Comparison of ENCODE assay signal across 15 cellular contexts in the genomic region with DNA sequence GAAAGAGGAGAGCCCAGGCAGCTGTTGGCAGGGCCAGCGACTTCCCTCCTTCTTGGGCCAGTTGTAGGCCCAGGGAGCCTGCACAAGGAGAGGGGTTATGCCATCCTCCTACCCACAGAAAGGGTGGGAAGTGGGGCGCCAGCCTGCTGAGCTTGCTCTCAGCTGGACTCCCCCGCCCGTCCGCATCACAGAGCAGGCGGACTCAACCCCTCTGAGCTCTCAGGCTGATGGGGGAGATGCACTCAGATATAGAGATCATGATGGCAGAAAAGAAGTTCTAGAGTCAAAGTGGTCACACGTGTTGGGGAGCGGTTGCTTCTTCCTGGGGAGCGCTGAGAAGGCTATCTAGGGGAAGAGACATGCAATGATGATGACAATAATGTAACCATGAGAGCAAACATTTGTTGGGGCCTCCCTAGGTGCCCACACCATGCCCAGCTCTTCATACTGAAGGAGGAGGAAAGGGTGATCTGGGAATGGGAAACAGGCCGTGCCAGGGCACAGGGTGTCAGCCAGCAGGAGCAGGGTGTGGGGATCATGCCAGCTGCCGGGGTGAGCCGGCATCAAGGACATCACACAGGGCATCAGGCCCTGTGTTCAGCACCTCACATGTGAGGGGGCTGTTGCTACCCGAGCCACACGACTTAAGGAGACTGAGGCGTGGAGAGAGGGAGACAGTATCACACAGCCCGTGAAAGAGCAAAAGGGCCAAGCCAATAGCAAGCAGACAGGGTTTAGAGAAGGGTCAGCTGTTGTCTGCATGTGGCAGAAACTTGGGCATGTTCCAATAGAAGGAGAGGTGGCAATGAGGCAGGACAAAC. TPM values are rescaled to one million over a fixed set of nuclear protein-coding genes. Genes with fewer than 3 reads are reported as not detected.
A peak's percentile ranks its signal among the peaks of the same experiment; 100 is the strongest.
DNase-seq lines count a peak whose midpoint lies in the region; ATAC-seq and TF ChIP-seq lines count a peak whose summit lies in the region.
"Had no signal": no experiment of that assay in that cellular context is flagged by ENCODE, and none has a peak within 500 bp of the region (broad histone marks: within the 10 kb centered on the region; RNA-seq: fewer than 3 reads in every experiment).

No MANE protein-coding gene starts in this region.

- intact Hi-C loops in dorsolateral prefrontal cortex (cut with DNase I), result no loop called here

- H3K4me1 ChIP-seq in osteoblast (ENCODE audit: insufficient read depth, low read length), result peaks cover 13% of the 10 kb centered on the region
- H3K4me1 ChIP-seq: breast epithelium had no signal

- peak overlapping the region in 11 of 59 donors; percentile 0 to 26 (median 17) for H3K4me3 ChIP-seq in dorsolateral prefrontal cortex
- no peak overlapping the region for H3K4me3 ChIP-seq in osteoblast (ENCODE audit: insufficient read depth, low read length)
- H3K4me3 ChIP-seq: breast epithelium, gastroesophageal sphincter, tibial artery had no signal

- H3K4me1 Mint-ChIP-seq in HFFc6 (ENCODE audit: low read depth), result peaks cover 20% of the 10 kb centered on the region
- H3K4me1 Mint-ChIP-seq: immature natural killer cell had no signal

- H3K36me3 ChIP-seq in osteoblast (ENCODE audit: insufficient read depth, low read length), result peaks cover 3% of the 10 kb centered on the region
- H3K36me3 ChIP-seq: breast epithelium had no signal

- no peak overlapping the region for H2AFZ ChIP-seq in osteoblast (ENCODE audit: low read length)

- ATAC-seq in GM21737 (IDR thresholded peaks at IDR 0.05; ENCODE audit: unreplicated experiment), result no peak
- ATAC-seq: gastroesophageal sphincter, Panc1 had no signal

- peaks cover 9% of the 10 kb centered on the region for H4K20me1 ChIP-seq in osteoblast (ENCODE audit: insufficient read depth, low read length)

- no peak overlapping the region for H3K4me3 Mint-ChIP-seq in HFFc6
- H3K4me3 Mint-ChIP-seq: CD14-positive monocyte, immature natural killer cell had no signal

- TF ChIP-seq CTCF in HFFc6 (IDR thresholded peaks at IDR 0.05), result no peak
- TF ChIP-seq CTCF in dorsolateral prefrontal cortex (IDR thresholded peaks at IDR 0.05 in 54 of 56, conservative IDR thresholded peaks at IDR 0.05 in 2 of 56; ENCODE audit: low read depth in 1 of 56, partially characterized antibody in 56 of 56), result no peak
- no peak for TF ChIP-seq CTCF in osteoblast (IDR thresholded peaks at IDR 0.05; ENCODE audit: extremely low read depth, low read depth, low read length)

- DNase-seq in G401 (ENCODE audit: low spot score) (peak; percentile 16), HFFc6 (no peak), dorsolateral prefrontal cortex (peak in 3 of 10 donors; percentile 53 to 58 (median 56)), osteoblast (ENCODE audit: insufficient read length, low spot score, missing footprints) (no peak), SK-N-DZ (ENCODE audit: low spot score) (no peak), HUDEP-2 (lab: John Stamatoyannopoulos, UW; ENCODE audit: unreplicated experiment in 76 of 76) (no peak)
- DNase-seq: immature natural killer cell, NCI-H187, NCI-H524 treated with DMSO at 0.1 percent for 48 hours, tibial artery had no signal

- H3K79me2 ChIP-seq in osteoblast (ENCODE audit: insufficient read depth, low read length), result peaks cover 66% of the 10 kb centered on the region

- peak overlapping the region; percentile 35 for H3K4me2 ChIP-seq in osteoblast (ENCODE audit: insufficient read depth, low read length)

- peaks cover 8% of the 10 kb centered on the region for H3K36me3 Mint-ChIP-seq in HFFc6 (ENCODE audit: low read depth)
- H3K36me3 Mint-ChIP-seq: CD14-positive monocyte had no signal

- no peaks in the 10 kb centered on the region for H3K9me3 ChIP-seq in osteoblast (ENCODE audit: low read depth, low read length)
- H3K9me3 ChIP-seq: breast epithelium, gastroesophageal sphincter, tibial artery had no signal

- H3K27me3 Mint-ChIP-seq in HFFc6 (ENCODE audit: insufficient read depth), result no peaks in the 10 kb centered on the region

- in situ Hi-C loops in G401 (cut with HindIII; ENCODE audit: low sequenced_read_pairs), result no loop called here

- H3K27ac ChIP-seq in dorsolateral prefrontal cortex (peak overlapping the region; percentile 43 to 94 (median 87)), osteoblast (ENCODE audit: low read depth, low read length) (peak overlapping the region; percentile 85)
- H3K27ac ChIP-seq: breast epithelium, tibial artery had no signal

- no peaks in the 10 kb centered on the region for H3K27me3 ChIP-seq in dorsolateral prefrontal cortex
- H3K27me3 ChIP-seq in osteoblast (ENCODE audit: insufficient read depth, low read length), result no peaks in the 10 kb centered on the region
- H3K27me3 ChIP-seq: breast epithelium, gastroesophageal sphincter, tibial artery had no signal

- peak overlapping the region; percentile 90 for H3K27ac Mint-ChIP-seq in HFFc6
- H3K27ac Mint-ChIP-seq: CD14-positive monocyte had no signal

- no peaks in the 10 kb centered on the region for H3K9me3 Mint-ChIP-seq in HFFc6

RNA-seq across cellular contexts. Expression of a gene that starts 7.7 kb away (rescaled TPM):
- total RNA-seq in G401 (2014; rRNA removed; shearing (Covaris generic)), result 6.3 and 15.5 TPM in 2 replicates
- total RNA-seq in HFFc6 (2021; fragmentation: NEBNext Ultra II Directional; extraction: Animal tissue kit (Norgen Biotek cat#: 25700)), result 1 to 10 TPM; 4.9 to 7.4 (median 5.5) TPM
- total RNA-seq in dorsolateral prefrontal cortex (10 to 100 TPM in 100 of 120 experiments, 1 to 10 TPM in 20; 8.0 to 18.4 (median 11.5) TPM), osteoblast (13.0 TPM in 2 replicates)
- 4.0 and 5.4 TPM in 2 replicates for polyA plus RNA-seq in SK-N-DZ (2014; cell fraction: cytosol; rRNA removed)
- polyA plus RNA-seq in SK-N-DZ (2014; cell fraction: nucleus; rRNA removed), result 0.73 and 2.0 TPM in 2 replicates

RNA-seq across cellular contexts. Expression of a gene that starts 24.4 kb away (rescaled TPM):
- total RNA-seq in G401 (2014; rRNA removed; shearing (Covaris generic)), result 4.5 and 5.1 TPM in 2 replicates
- total RNA-seq in HFFc6 (2021; fragmentation: NEBNext Ultra II Directional; extraction: Animal tissue kit (Norgen Biotek cat#: 25700)), result 1 to 10 TPM; 4.7 to 7.3 (median 6.0) TPM
- total RNA-seq in dorsolateral prefrontal cortex (10 to 100 TPM in 91 of 120 experiments, 1 to 10 TPM in 29; 6.2 to 23.2 (median 12.1) TPM), osteoblast (14.1 and 17.1 TPM in 2 replicates)
- polyA plus RNA-seq in SK-N-DZ (2014; cell fraction: cytosol; rRNA removed), result 2.2 and 3.9 TPM in 2 replicates
- polyA plus RNA-seq in SK-N-DZ (2014; cell fraction: nucleus; rRNA removed), result 0.99 and 1.3 TPM in 2 replicates

RNA-seq across cellular contexts. Expression of a gene that starts 36.3 kb away (rescaled TPM):
- 12.9 and 17.1 TPM in 2 replicates for total RNA-seq in G401 (2014; rRNA removed; shearing (Covaris generic))
- total RNA-seq in HFFc6 (2021; fragmentation: NEBNext Ultra II Directional; extraction: Animal tissue kit (Norgen Biotek cat#: 25700)), result 1 to 10 TPM; 2.3 to 3.2 (median 2.9) TPM
- total RNA-seq in dorsolateral prefrontal cortex (10 to 100 TPM in 113 of 120 experiments, 1 to 10 TPM in 7; 6.7 to 36.0 (median 16.1) TPM), osteoblast (13.6 and 18.8 TPM in 2 replicates)
- polyA plus RNA-seq in SK-N-DZ (2014; cell fraction: cytosol; rRNA removed), result 8.5 and 9.7 TPM in 2 replicates
- 7.3 and 7.8 TPM in 2 replicates for polyA plus RNA-seq in SK-N-DZ (2014; cell fraction: nucleus; rRNA removed)

RNA-seq across cellular contexts. Expression of a gene that starts 51.4 kb away (rescaled TPM):
- total RNA-seq in G401 (2014; rRNA removed; shearing (Covaris generic)), result 3.0 and 4.4 TPM in 2 replicates
- under 1 TPM in 5 of 6 experiments, not detected in 1; 0.09 to 0.37 (median 0.28) TPM for total RNA-seq in HFFc6 (2021; fragmentation: NEBNext Ultra II Directional; extraction: Animal tissue kit (Norgen Biotek cat#: 25700))
- total RNA-seq in dorsolateral prefrontal cortex (10 to 100 TPM; 27.3 to 54.6 (median 40.0) TPM), osteoblast (4.3 and 6.8 TPM in 2 replicates)
- polyA plus RNA-seq in SK-N-DZ (2014; cell fraction: cytosol; rRNA removed), result 1.4 and 2.7 TPM in 2 replicates
- polyA plus RNA-seq in SK-N-DZ (2014; cell fraction: nucleus; rRNA removed), result 0.77 and 1.4 TPM in 2 replicates

RNA-seq across cellular contexts. Expression of a gene that starts 51.6 kb away (rescaled TPM):
- 133 and 162 TPM in 2 replicates for total RNA-seq in G401 (2014; rRNA removed; shearing (Covaris generic))
- total RNA-seq in HFFc6 (2021; fragmentation: NEBNext Ultra II Directional; extraction: Animal tissue kit (Norgen Biotek cat#: 25700)), result 100 to 1,000 TPM in 1 of 6 experiments, 10 to 100 TPM in 5; 81.8 to 110 (median 86.9) TPM
- total RNA-seq in dorsolateral prefrontal cortex (10 to 100 TPM; 32.3 to 60.0 (median 44.4) TPM), osteoblast (61.6 and 64.8 TPM in 2 replicates)
- 62.8 and 92.6 TPM in 2 replicates for polyA plus RNA-seq in SK-N-DZ (2014; cell fraction: cytosol; rRNA removed)
- 71.5 and 84.6 TPM in 2 replicates for polyA plus RNA-seq in SK-N-DZ (2014; cell fraction: nucleus; rRNA removed)
